ENCODE assay signal across 10 cellular contexts in genomic region chr11:6413791-6414231, GRCh38. TPM values are rescaled to one million over a fixed set of nuclear protein-coding genes. Genes with fewer than 3 reads are reported as not detected.
DNase-seq lines count a peak whose midpoint lies in the region; ATAC-seq and TF ChIP-seq lines count a peak whose summit lies in the region.
"Had no signal": no experiment of that assay in that cellular context is flagged by ENCODE, and none has a peak within 500 bp of the region (broad histone marks: within the 10 kb centered on the region; RNA-seq: fewer than 3 reads in every experiment).

No MANE protein-coding gene starts in this region.

- H3K4me2 ChIP-seq in osteoblast (ENCODE audit: insufficient read depth, low read length) = no peak overlapping the region

- peaks cover 3% of the 10 kb centered on the region for H3K4me1 ChIP-seq in osteoblast (ENCODE audit: insufficient read depth, low read length)

- H3K9me3 ChIP-seq in osteoblast (ENCODE audit: low read depth, low read length) = no peaks in the 10 kb centered on the region

- peaks cover 9% of the 10 kb centered on the region for H3K36me3 ChIP-seq in osteoblast (ENCODE audit: insufficient read depth, low read length)

- no peak for ATAC-seq in HG03565 (IDR thresholded peaks at IDR 0.05; ENCODE audit: unreplicated experiment)

- DNase-seq in SIG-M5 treated with dmso at 0.1 percent for 504 hours (lab: John Stamatoyannopoulos, UW; ENCODE audit: unreplicated experiment) (peak; percentile 80), osteoblast (ENCODE audit: insufficient read length, low spot score, missing footprints) (no peak), hepatic stellate cell (ENCODE audit: low spot score) (no peak), cortex of kidney (lab: John Stamatoyannopoulos, UW) (no peak)
- peak; percentile 79 for DNase-seq in activated CD8-positive, alpha-beta memory T cell treated with anti-CD3 and anti-CD28 coated beads for 24 hours
- DNase-seq in effector CD8-positive, alpha-beta T cell (lab: John Stamatoyannopoulos, UW) = peak; percentile 64
- DNase-seq in stimulated activated CD4-positive, alpha-beta T cell treated with anti-CD3 and anti-CD28 coated beads, TNF-alpha, amount 100 ng/mL, for 4 hours (ENCODE audit: low read depth in 3 of 3) = peak in 2 of 3 experiments; percentile 43 to 61
- DNase-seq: foreskin melanocyte, NCI-H510A had no signal

- no peak overlapping the region for H3K27ac ChIP-seq in osteoblast (ENCODE audit: low read depth, low read length)

- no peaks in the 10 kb centered on the region for H3K27me3 ChIP-seq in osteoblast (ENCODE audit: insufficient read depth, low read length)

- H4K20me1 ChIP-seq in osteoblast (ENCODE audit: insufficient read depth, low read length) = peaks cover 40% of the 10 kb centered on the region

- peaks cover 22% of the 10 kb centered on the region for H3K79me2 ChIP-seq in osteoblast (ENCODE audit: insufficient read depth, low read length)

- H2AFZ ChIP-seq in osteoblast (ENCODE audit: low read length) = no peak overlapping the region

- H3K4me3 ChIP-seq in osteoblast (ENCODE audit: insufficient read depth, low read length) = no peak overlapping the region

- no peak for TF ChIP-seq CTCF in osteoblast (IDR thresholded peaks at IDR 0.05; ENCODE audit: extremely low read depth, low read depth, low read length)

RNA-seq across cellular contexts. Expression of gene APBB1, which starts 5.1 kb away (rescaled TPM):
- total RNA-seq in osteoblast = 40.7 and 45.6 TPM in 2 replicates

RNA-seq across cellular contexts. Expression of gene SMPD1, which starts 23.5 kb away (rescaled TPM):
- 75.6 and 78.4 TPM in 2 replicates for total RNA-seq in osteoblast

RNA-seq across cellular contexts. Expression of gene HPX, which starts 27.0 kb away (rescaled TPM):
- total RNA-seq in osteoblast = 0.59 and 1.1 TPM in 2 replicates

RNA-seq across cellular contexts. Expression of gene TRIM3, which starts 59.9 kb away (rescaled TPM):
- total RNA-seq in osteoblast = 25.3 and 36.2 TPM in 2 replicates

Comparison
In these comparisons a context has a peak if more than half of its experiments do, and no peak if none do; other contexts are left out.
1. DNase-seq: peak in SIG-M5 treated with dmso at 0.1 percent for 504 hours (single experiment), activated CD8-positive, alpha-beta memory T cell treated with anti-CD3 and anti-CD28 coated beads for 24 hours (single experiment), effector CD8-positive, alpha-beta T cell (single experiment) and stimulated activated CD4-positive, alpha-beta T cell treated with anti-CD3 and anti-CD28 coated beads, TNF-alpha, amount 100 ng/mL, for 4 hours (2 of 3); none in osteoblast (single experiment), hepatic stellate cell (single experiment) and cortex of kidney (single experiment).